In genomic region chr1:24475700-24476099, GRCh38 we compare ENCODE assay signal across 17 cellular contexts.
"Had no signal": no experiment of that assay in that cellular context is flagged by ENCODE, and none has a peak within 500 bp of the region (broad histone marks: within the 10 kb centered on the region; RNA-seq: fewer than 3 reads in every experiment).

No MANE protein-coding gene starts in this region.

- H3K27ac ChIP-seq: ascending aorta, left lung, neural progenitor cell, psoas muscle, tibial artery, WERI-Rb-1 had no signal

- H3K4me2 ChIP-seq: neural progenitor cell had no signal

- H3K36me3 ChIP-seq: ascending aorta, left lung, neural progenitor cell, tibial artery, WERI-Rb-1 had no signal

- H3K4me1 ChIP-seq: ascending aorta, neural progenitor cell, psoas muscle, tibial artery had no signal

- H3K4me3 ChIP-seq: ascending aorta, left lung, neural progenitor cell, psoas muscle, tibial artery had no signal

- H2AFZ ChIP-seq: neural progenitor cell had no signal

- H3K27ac Mint-ChIP-seq: activated CD8-positive, alpha-beta T cell treated with anti-CD3 and anti-CD28 coated beads for 36 hours; memory B cell; neural progenitor cell had no signal

- DNase-seq: activated CD8-positive, alpha-beta T cell treated with anti-CD3 and anti-CD28 coated beads for 36 hours; activated T-cell treated with anti-CD3 and anti-CD28 coated beads, Interleukin-2, amount 50 U/mL, for 48 hours; cerebellar nuclear complex; cortex of kidney; erythroblast; left lung; psoas muscle; right cardiac atrium; stimulated activated CD4-positive, alpha-beta T cell treated with anti-CD3 and anti-CD28 coated beads, Interleukin-2, amount 100 ng/mL, for 24 hours; stimulated activated naive CD4-positive, alpha-beta T cell treated with Interleukin-2 at 50 U/mL for 16 hours; substantia nigra; T-helper 2 cell; tibial artery; WERI-Rb-1 had no signal

- H3K27me3 ChIP-seq: ascending aorta, left lung, neural progenitor cell had no signal

- H3K9me3 Mint-ChIP-seq: activated CD8-positive, alpha-beta T cell treated with anti-CD3 and anti-CD28 coated beads for 36 hours; memory B cell had no signal

- H3K9me3 ChIP-seq: ascending aorta, left lung, psoas muscle, tibial artery had no signal

- H3K36me3 Mint-ChIP-seq: neural progenitor cell had no signal

- ATAC-seq: activated CD8-positive, alpha-beta T cell treated with anti-CD3 and anti-CD28 coated beads for 36 hours; left lung; psoas muscle; right cardiac atrium had no signal
